Comparison of ENCODE assay signal across 26 cellular contexts in genomic region chr7:156004265-156005201, GRCh38.
DNase-seq lines count a peak whose midpoint lies in the region; FAIRE-seq and TF ChIP-seq lines count a peak whose summit lies in the region.
"Had no signal": no experiment of that assay in that cellular context is flagged by ENCODE, and none has a peak within 500 bp of the region (broad histone marks: within the 10 kb centered on the region; RNA-seq: fewer than 3 reads in every experiment).

No MANE protein-coding gene starts in this region.

- H3K9me3 Mint-ChIP-seq in type B pancreatic cell: no peaks in the 10 kb centered on the region

- H2BK20ac ChIP-seq in H1 (ENCODE audit: low read length): no peak overlapping the region

- H3K4me1 Mint-ChIP-seq in type B pancreatic cell (ENCODE audit: unreplicated experiment): no peaks in the 10 kb centered on the region
- H3K4me1 Mint-ChIP-seq: CD8-positive, alpha-beta memory T cell had no signal

- no peak for TF ChIP-seq RAD21 in H1 (IDR thresholded peaks at IDR 0.05 in 1 of 2, conservative IDR thresholded peaks at IDR 0.05 in 1 of 2; ENCODE audit: low read depth in 2 of 2, low read length in 2 of 2)

- no peak overlapping the region for H3K56ac ChIP-seq in H1 (replicated peaks; ENCODE audit: insufficient read length, low read depth, low read length)

- TF ChIP-seq EP300 in H1 (IDR thresholded peaks at IDR 0.05; ENCODE audit: borderline replicate concordance in 1 of 2, low read depth in 2 of 2, low read length in 2 of 2): no peak

- H3K36me3 Mint-ChIP-seq in type B pancreatic cell: no peaks in the 10 kb centered on the region
- H3K36me3 Mint-ChIP-seq: CD8-positive, alpha-beta memory T cell had no signal

- H4K5ac ChIP-seq in H1 (ENCODE audit: insufficient read length, low read depth, low read length): no peak overlapping the region

- no peak overlapping the region for H3K14ac ChIP-seq in H1 (ENCODE audit: insufficient read length)

- H2BK12ac ChIP-seq in H1 (ENCODE audit: low read depth, low read length): no peak overlapping the region

- H3K36me3 ChIP-seq in Peyer's patch: no peaks in the 10 kb centered on the region
- H3K36me3 ChIP-seq in H1 (ENCODE audit: control insufficient read depth in 2 of 4, insufficient read depth in 4 of 4, low read length in 3 of 4): no peaks in the 10 kb centered on the region
- no peaks in the 10 kb centered on the region for H3K36me3 ChIP-seq in MG63
- H3K36me3 ChIP-seq: SJCRH30 had no signal

- no peak overlapping the region for H3K4ac ChIP-seq in H1 (replicated peaks; ENCODE audit: insufficient read length, low read depth, low read length)

- FAIRE-seq in H1 (lab: Jason Lieb, UNC): no peak
- FAIRE-seq: GM12878, H54 had no signal

- CTCF ChIA-PET in H1 (lab: Charles Lee; ENCODE audit: partially characterized antibody): interaction anchor here (0.6 kb wide), 1 partner anchor 808 kb away, joined by 4 read pairs; no protein-coding TSS in a partner anchor

- H4K91ac ChIP-seq in H1 (replicated peaks; ENCODE audit: insufficient read length, low read length): no peak overlapping the region

- no peak overlapping the region for H3K27ac ChIP-seq in Peyer's patch
- H3K27ac ChIP-seq in H1 (ENCODE audit: low read depth, low read length): no peak overlapping the region
- H3K27ac ChIP-seq: C4-2B, SJCRH30 had no signal

- peak in 2 of 3 donors; percentile 33 to 35 for DNase-seq in Peyer's patch
- no peak for DNase-seq in H1 (ENCODE audit: low read depth in 1 of 2, low spot score in 2 of 2)
- peak; percentile 85 for DNase-seq in mesenteric fat pad (ENCODE audit: low spot score)
- DNase-seq in type B pancreatic cell (ENCODE audit: extremely low spot score, unreplicated experiment): peak; percentile 53
- no peak for DNase-seq in NCI-H1105 (lab: John Stamatoyannopoulos, UW)
- DNase-seq in MG63: no peak
- DNase-seq in SK-N-DZ (ENCODE audit: low spot score): no peak
- DNase-seq: CD8-positive, alpha-beta memory T cell; DMS 273 treated with DMSO at 0.1 percent for 48 hours; DMS79; EL; GDM1; Karpas-422; NCI-H1092 treated with DMSO at 0.1 percent for 48 hours; NCI-H1436 treated with DMSO at 0.1 percent for 48 hours; NCI-H187 treated with DMSO at 0.1 percent for 48 hours; NCI-H2107; NCI-H446; NCI-H524 treated with DMSO at 0.1 percent for 48 hours; NCI-H82; NK-92 treated with Interleukin-12 subunit alpha and Interleukin-12 subunit beta, amount 100 ng/mL, for 24 hours; PC-3; SJCRH30 had no signal

- peaks cover 14% of the 10 kb centered on the region for H3K27me3 Mint-ChIP-seq in type B pancreatic cell

- no peaks in the 10 kb centered on the region for H3K79me1 ChIP-seq in H1 (ENCODE audit: low read depth, low read length)

- H3K79me2 ChIP-seq in H1 (ENCODE audit: control insufficient read depth in 1 of 2, insufficient read depth in 2 of 2, low read length in 2 of 2): no peaks in the 10 kb centered on the region

- H3K27me3 ChIP-seq in Peyer's patch: no peaks in the 10 kb centered on the region
- no peaks in the 10 kb centered on the region for H3K27me3 ChIP-seq in H1 (replicated peaks in 1 of 4; ENCODE audit: control insufficient read depth in 3 of 4, extremely low read depth in 1 of 4, insufficient read depth in 3 of 4, low read length in 3 of 4)
- H3K27me3 ChIP-seq in MG63: no peaks in the 10 kb centered on the region

- H3K23ac ChIP-seq in H1 (ENCODE audit: insufficient read length): no peak overlapping the region

- H3K18ac ChIP-seq in H1 (ENCODE audit: extremely low read depth, low read length): no peak overlapping the region

- no peak overlapping the region for H3K9ac ChIP-seq in H1 (replicated peaks in 1 of 4; ENCODE audit: extremely low read depth in 1 of 4, low read depth in 3 of 4, low read length in 3 of 4)

- H3K23me2 ChIP-seq in H1 (ENCODE audit: low read depth, low read length): no peaks in the 10 kb centered on the region

- H3K4me1 ChIP-seq in Peyer's patch (no peaks in the 10 kb centered on the region), H1 (replicated peaks in 1 of 4; ENCODE audit: control insufficient read depth in 3 of 4, insufficient read depth in 4 of 4, low read length in 3 of 4) (no peaks in the 10 kb centered on the region; a peak in 1 of 7 replicates)
- H3K4me1 ChIP-seq: SJCRH30 had no signal

- H3K27ac Mint-ChIP-seq in type B pancreatic cell: no peak overlapping the region
- H3K27ac Mint-ChIP-seq: CD8-positive, alpha-beta memory T cell had no signal

- TF ChIP-seq POLR2A in Peyer's patch (IDR thresholded peaks at IDR 0.05): no peak
- no peak for TF ChIP-seq POLR2A in H1 (IDR thresholded peaks at IDR 0.05; ENCODE audit: control extremely low read depth in 1 of 2, low read depth in 2 of 2, low read length in 2 of 2)

- 90% methylated on average over 36 of the region's 38 CpGs; no CpG with 5 or more reads in 1 of the 2 experiments for WGBS in H1 (ENCODE audit: extremely low coverage in 1 of 2, insufficient coverage in 1 of 2, insufficient read length in 1 of 2, insufficient replicate concordance in 2 of 2, low coverage in 1 of 2, low lambda C conversion rate in 2 of 2, missing lambda C conversion rate in 1 of 2), 2 experiments

- TF ChIP-seq CTCF in Peyer's patch (IDR thresholded peaks at IDR 0.05) (no peak), H1 (IDR thresholded peaks at IDR 0.05; ENCODE audit: control extremely low read depth in 1 of 3, insufficient read depth in 1 of 3, low read depth in 1 of 3, low read length in 3 of 3) (no peak), type B pancreatic cell (conservative IDR thresholded peaks at IDR 0.05) (no peak)

- H3K4me3 ChIP-seq in Peyer's patch: no peak overlapping the region
- H3K4me3 ChIP-seq in H1 (ENCODE audit: extremely low read depth in 1 of 4, insufficient read depth in 2 of 4, low read depth in 3 of 4, low read length in 4 of 4): no peak overlapping the region
- no peak overlapping the region for H3K4me3 ChIP-seq in MG63
- H3K4me3 ChIP-seq: GM12878, SJCRH30 had no signal

- H3K4me2 ChIP-seq in H1 (ENCODE audit: insufficient read depth in 1 of 2, low read depth in 2 of 2, low read length in 2 of 2): no peak overlapping the region

- POLR2A ChIA-PET in H1 (lab: Charles Lee; ENCODE audit: partially characterized antibody): no interaction called here

- no peaks in the 10 kb centered on the region for H4K20me1 ChIP-seq in H1 (replicated peaks in 1 of 2; ENCODE audit: control insufficient read depth in 1 of 2, insufficient read depth in 2 of 2, low read length in 2 of 2)

- peak overlapping the region; percentile 22; the same call in 1 of the 2 replicates for H4K8ac ChIP-seq in H1 (ENCODE audit: extremely low read depth, insufficient read depth, low read length)

- H2BK120ac ChIP-seq in H1 (replicated peaks; ENCODE audit: low read depth, low read length): no peak overlapping the region

- H2BK15ac ChIP-seq in H1 (ENCODE audit: low read length): no peak overlapping the region

- H3K9me3 ChIP-seq in Peyer's patch (no peaks in the 10 kb centered on the region), H1 (ENCODE audit: insufficient read depth in 2 of 2, low read depth in 1 of 2, low read length in 1 of 2) (peaks cover 0 to 3% of the 10 kb centered on the region in 2 experiments; a peak in 1 of 4 replicates), MG63 (no peaks in the 10 kb centered on the region)
- H3K9me3 ChIP-seq: SJCRH30 had no signal

- no peak overlapping the region for H2AFZ ChIP-seq in H1 (ENCODE audit: low read length)

- H2AK5ac ChIP-seq in H1 (ENCODE audit: low read depth, low read length): no peak overlapping the region

- H3K4me3 Mint-ChIP-seq in type B pancreatic cell: no peak overlapping the region
- H3K4me3 Mint-ChIP-seq: CD8-positive, alpha-beta memory T cell had no signal

- H2BK5ac ChIP-seq in H1 (ENCODE audit: low read depth, low read length): no peak overlapping the region

TF ChIP-seq in H1, 55 proteins besides CTCF, POLR2A, EP300 and RAD21:
- no peak for TF ChIP-seq CREB1 (IDR thresholded peaks at IDR 0.05)
- TF ChIP-seq RNF2 (IDR thresholded peaks at IDR 0.05; ENCODE audit: borderline replicate concordance, low read depth, low read length, missing control alignments, poor library complexity, severe bottlenecking): no peak
- TF ChIP-seq KDM1A (IDR thresholded peaks at IDR 0.05; ENCODE audit: borderline replicate concordance, low read length): no peak
- TF ChIP-seq ZNF274 (IDR thresholded peaks at IDR 0.05; ENCODE audit: borderline replicate concordance, extremely low read depth, low read length): no peak
- no peak for TF ChIP-seq ASH2L (IDR thresholded peaks at IDR 0.05; ENCODE audit: low read length)
- no peak for TF ChIP-seq SIRT6 (IDR thresholded peaks at IDR 0.05; ENCODE audit: low read length)
- no peak for TF ChIP-seq FOSL1 (IDR thresholded peaks at IDR 0.05; ENCODE audit: insufficient read depth, low read depth, low read length)
- no peak for TF ChIP-seq JUND (IDR thresholded peaks at IDR 0.05; ENCODE audit: low read length)

Comparison
In these comparisons a context has a peak if more than half of its experiments do, and no peak if none do; other contexts are left out.
1. DNase-seq: peak in Peyer's patch (2 of 3), mesenteric fat pad (single experiment) and type B pancreatic cell (single experiment); none in H1 (0 of 2), NCI-H1105 (single experiment), MG63 (single experiment) and SK-N-DZ (single experiment).